27 cellular contexts compared by ENCODE assay signal in the genomic region with DNA sequence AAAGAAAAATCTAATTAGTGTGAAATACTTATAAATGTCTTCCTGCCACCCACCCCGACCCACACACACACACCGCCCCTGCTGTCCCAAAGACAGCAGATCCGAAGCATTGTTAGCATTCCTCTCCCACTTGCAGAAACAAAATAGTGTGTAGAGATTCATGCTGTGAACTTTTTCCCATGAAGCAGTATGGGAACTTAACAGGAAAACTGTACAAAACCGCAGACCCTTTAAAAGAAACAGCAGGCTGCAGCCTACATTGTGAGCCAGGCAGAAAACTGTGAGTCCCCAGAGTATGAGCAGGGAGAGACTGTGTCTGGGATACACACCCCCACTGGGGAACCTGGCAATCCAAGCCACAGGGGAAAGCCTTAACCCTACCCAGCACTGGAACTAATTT.
DNase-seq lines count a peak whose midpoint lies in the region; ATAC-seq, FAIRE-seq and TF ChIP-seq lines count a peak whose summit lies in the region.
"Had no signal": no experiment of that assay in that cellular context is flagged by ENCODE, and none has a peak within 500 bp of the region (broad histone marks: within the 10 kb centered on the region; RNA-seq: fewer than 3 reads in every experiment).

No MANE protein-coding gene starts in this region.

- no peak for TF ChIP-seq POLR2A in sigmoid colon (IDR thresholded peaks at IDR 0.05)

- H3K9ac ChIP-seq in astrocyte (ENCODE audit: low read length): peak overlapping the region; percentile 12

- H3K27ac ChIP-seq in astrocyte (ENCODE audit: low read depth, low read length): no peak overlapping the region
- H3K27ac ChIP-seq in osteoblast (ENCODE audit: low read depth, low read length): no peak overlapping the region
- H3K27ac ChIP-seq in sigmoid colon: no peak overlapping the region
- no peak overlapping the region for H3K27ac ChIP-seq in lower lobe of right lung
- H3K27ac ChIP-seq: heart right ventricle had no signal

- FAIRE-seq in astrocyte (lab: Jason Lieb, UNC): no peak
- no peak for FAIRE-seq in urothelium cell line (lab: Jason Lieb, UNC)
- FAIRE-seq: GM19239, kidney had no signal

- WGBS in sigmoid colon, 2 donors: 74 to 83% methylated on average over 4 of the region's 4 CpGs

- no peaks in the 10 kb centered on the region for H3K4me1 ChIP-seq in astrocyte (ENCODE audit: insufficient read depth, low read length)
- no peaks in the 10 kb centered on the region for H3K4me1 ChIP-seq in osteoblast (ENCODE audit: insufficient read depth, low read length)
- H3K4me1 ChIP-seq in sigmoid colon: no peaks in the 10 kb centered on the region
- H3K4me1 ChIP-seq in lower lobe of right lung: no peaks in the 10 kb centered on the region

- TF ChIP-seq CTCF in astrocyte (IDR thresholded peaks at IDR 0.05; ENCODE audit: insufficient read depth, low read depth, low read length): no peak
- no peak for TF ChIP-seq CTCF in osteoblast (IDR thresholded peaks at IDR 0.05; ENCODE audit: extremely low read depth, low read depth, low read length)
- TF ChIP-seq CTCF in sigmoid colon (IDR thresholded peaks at IDR 0.05): no peak
- TF ChIP-seq CTCF in lower lobe of right lung (IDR thresholded peaks at IDR 0.05): no peak

- H2AFZ ChIP-seq in astrocyte (ENCODE audit: low read depth, low read length): peak overlapping the region; percentile 54
- H2AFZ ChIP-seq in osteoblast (ENCODE audit: low read length): no peak overlapping the region

- H3K36me3 Mint-ChIP-seq in astrocyte (ENCODE audit: low read depth, unreplicated experiment): peaks cover 1% of the 10 kb centered on the region
- H3K36me3 Mint-ChIP-seq: activated naive CD8-positive, alpha-beta T cell; memory B cell had no signal

- no peak overlapping the region for H3K4me3 ChIP-seq in astrocyte (ENCODE audit: insufficient read depth, low read depth, low read length)
- H3K4me3 ChIP-seq in osteoblast (ENCODE audit: insufficient read depth, low read length): no peak overlapping the region
- no peak overlapping the region for H3K4me3 ChIP-seq in sigmoid colon
- H3K4me3 ChIP-seq in lower lobe of right lung: no peak overlapping the region
- H3K4me3 ChIP-seq: heart right ventricle had no signal

- H3K9me3 ChIP-seq in astrocyte (ENCODE audit: insufficient read depth, low read depth, low read length) (no peaks in the 10 kb centered on the region), osteoblast (ENCODE audit: low read depth, low read length) (no peaks in the 10 kb centered on the region), sigmoid colon (no peaks in the 10 kb centered on the region), lower lobe of right lung (no peaks in the 10 kb centered on the region)
- H3K9me3 ChIP-seq: heart right ventricle had no signal

- no peaks in the 10 kb centered on the region for H3K79me2 ChIP-seq in astrocyte (ENCODE audit: insufficient read depth, low read length)
- no peaks in the 10 kb centered on the region for H3K79me2 ChIP-seq in osteoblast (ENCODE audit: insufficient read depth, low read length)

- DNase-seq in ELF-1 (ENCODE audit: low read depth, low spot score) (peak; percentile 18), astrocyte (ENCODE audit: low read depth) (peak; percentile 58), hepatic stellate cell (ENCODE audit: low spot score) (peak; percentile 10), osteoblast (ENCODE audit: insufficient read length, low spot score, missing footprints) (peak; percentile 31), NCI-H1436 treated with DMSO at 0.1 percent for 48 hours (lab: John Stamatoyannopoulos, UW) (no peak), sigmoid colon (no peak), lower lobe of right lung (no peak), urothelium cell line (ENCODE audit: low spot score) (no peak)
- DNase-seq: activated CD8-positive, alpha-beta memory T cell treated with anti-CD3 and anti-CD28 coated beads for 24 hours; effector CD4-positive, alpha-beta T cell; HCEC 1CT; heart right ventricle; KG1; kidney; NCI-H1048; NCI-H2081; NCI-H524 treated with DMSO at 0.1 percent for 48 hours; retina; SHP77 treated with DMSO at 0.1 percent for 48 hours; stimulated activated CD4-positive, alpha-beta T cell treated with anti-CD3 and anti-CD28 coated beads, Interleukin-2, amount 100 ng/mL, for 24 hours; stimulated activated naive CD8-positive, alpha-beta T cell treated with anti-CD3 and anti-CD28 coated beads, Interleukin-15, amount 100 ng/mL, for 72 hours had no signal

- H3K4me1 Mint-ChIP-seq in astrocyte (ENCODE audit: low read depth, unreplicated experiment): peaks cover 22% of the 10 kb centered on the region
- H3K4me1 Mint-ChIP-seq: central memory CD8-positive, alpha-beta T cell; memory B cell had no signal

- H3K36me3 ChIP-seq in astrocyte (ENCODE audit: insufficient read depth, low read length): no peaks in the 10 kb centered on the region
- no peaks in the 10 kb centered on the region for H3K36me3 ChIP-seq in osteoblast (ENCODE audit: insufficient read depth, low read length)
- H3K36me3 ChIP-seq in sigmoid colon: no peaks in the 10 kb centered on the region
- H3K36me3 ChIP-seq in lower lobe of right lung: no peaks in the 10 kb centered on the region
- H3K36me3 ChIP-seq: heart right ventricle had no signal

- H3K9me3 Mint-ChIP-seq in astrocyte (ENCODE audit: unreplicated experiment): no peaks in the 10 kb centered on the region
- H3K9me3 Mint-ChIP-seq: memory B cell; neural crest cell; stimulated activated naive CD8-positive, alpha-beta T cell treated with anti-CD3 and anti-CD28 coated beads, Interleukin-15, amount 100 ng/mL, for 72 hours; T-helper 2 cell treated with Interferon-gamma antibody and Interleukin-4, amounts not matched to agents 5 μg/mL and 100 μg/mL, for 36 hours had no signal

- intact Hi-C loops in sigmoid colon (cut with DNase I): no loop called here
- intact Hi-C loops in lower lobe of right lung (cut with DNase I): no loop called here

- H4K20me1 ChIP-seq in astrocyte (ENCODE audit: insufficient read depth, low read length): no peaks in the 10 kb centered on the region
- H4K20me1 ChIP-seq in osteoblast (ENCODE audit: insufficient read depth, low read length): no peaks in the 10 kb centered on the region

- peaks cover 2% of the 10 kb centered on the region for H3K27me3 Mint-ChIP-seq in astrocyte (ENCODE audit: low read depth, unreplicated experiment)
- H3K27me3 Mint-ChIP-seq: central memory CD8-positive, alpha-beta T cell; memory B cell had no signal

- H3K27ac Mint-ChIP-seq in astrocyte (ENCODE audit: unreplicated experiment): peak overlapping the region; percentile 80
- H3K27ac Mint-ChIP-seq: activated naive CD8-positive, alpha-beta T cell; memory B cell; stimulated activated naive CD8-positive, alpha-beta T cell treated with anti-CD3 and anti-CD28 coated beads, Interleukin-15, amount 100 ng/mL, for 72 hours; T-helper 2 cell treated with Interferon-gamma antibody and Interleukin-4, amounts not matched to agents 5 μg/mL and 100 μg/mL, for 36 hours had no signal

- H3K4me2 ChIP-seq in astrocyte (ENCODE audit: low read length) (peak overlapping the region; percentile 42), osteoblast (ENCODE audit: insufficient read depth, low read length) (no peak overlapping the region)

- H3K27me3 ChIP-seq in astrocyte (ENCODE audit: insufficient read depth, low read length) (no peaks in the 10 kb centered on the region), osteoblast (ENCODE audit: insufficient read depth, low read length) (peaks cover 2% of the 10 kb centered on the region), sigmoid colon (no peaks in the 10 kb centered on the region), lower lobe of right lung (ENCODE audit: low read depth) (no peaks in the 10 kb centered on the region)
- H3K27me3 ChIP-seq: heart right ventricle had no signal

- H3K4me3 Mint-ChIP-seq in astrocyte (ENCODE audit: unreplicated experiment): no peak overlapping the region
- H3K4me3 Mint-ChIP-seq: activated naive CD8-positive, alpha-beta T cell; central memory CD8-positive, alpha-beta T cell; memory B cell; neural crest cell; stimulated activated naive CD8-positive, alpha-beta T cell treated with anti-CD3 and anti-CD28 coated beads, Interleukin-15, amount 100 ng/mL, for 72 hours; T-helper 2 cell treated with Interferon-gamma antibody and Interleukin-4, amounts not matched to agents 5 μg/mL and 100 μg/mL, for 36 hours had no signal

- TF ChIP-seq EP300 in sigmoid colon (IDR thresholded peaks at IDR 0.05): no peak

- no peak for ATAC-seq in lower lobe of right lung
- ATAC-seq: heart right ventricle had no signal

Comparison
In these comparisons a context has a peak if more than half of its experiments do, and no peak if none do; other contexts are left out.
1. DNase-seq: peak in ELF-1 (single experiment), astrocyte (single experiment), hepatic stellate cell (single experiment) and osteoblast (single experiment); none in NCI-H1436 treated with DMSO at 0.1 percent for 48 hours (single experiment), sigmoid colon (single experiment), lower lobe of right lung (single experiment) and urothelium cell line (single experiment).